Comparison of ENCODE assay signal across 8 cellular contexts in genomic region chr1:171434717-171435346, GRCh38. TPM values are rescaled to one million over a fixed set of nuclear protein-coding genes. Genes with fewer than 3 reads are reported as not detected.
DNase-seq lines count a peak whose midpoint lies in the region; ATAC-seq and TF ChIP-seq lines count a peak whose summit lies in the region.

No MANE protein-coding gene starts in this region.

- H3K27ac ChIP-seq in CD4-positive, alpha-beta memory T cell (ENCODE audit: low read depth, low read length): no peak overlapping the region
- peak overlapping the region; percentile 85 for H3K27ac ChIP-seq in mesenchymal stem cell (ENCODE audit: low read length, poor library complexity, severe bottlenecking)

- peak overlapping the region in 1 of 2 experiments; percentile 9 for H3K18ac ChIP-seq in mesenchymal stem cell (ENCODE audit: low read depth in 1 of 2, low read length in 2 of 2)

- DNase-seq in CD4-positive, alpha-beta memory T cell: peak in 4 of 5 donors; percentile 4 to 25 (median 18)
- DNase-seq in adipocyte (ENCODE audit: low read depth) (peak; percentile 36), mesenchymal stem cell (peak; percentile 83)

- H3K36me3 Mint-ChIP-seq in CD4-positive, alpha-beta memory T cell: no peaks in the 10 kb centered on the region

- H3K4me3 ChIP-seq in CD4-positive, alpha-beta memory T cell (ENCODE audit: low read length in 2 of 2): no peak overlapping the region
- H3K4me3 ChIP-seq in Loucy (ENCODE audit: low read length, poor library complexity, severe bottlenecking) (no peak overlapping the region), adipocyte (ENCODE audit: low read length) (peak overlapping the region; percentile 77), mesenchymal stem cell (ENCODE audit: insufficient read depth in 1 of 2, low read depth in 1 of 2, low read length in 2 of 2) (peak overlapping the region in 1 of 2 experiments; percentile 68)

- H3K36me3 ChIP-seq in CD4-positive, alpha-beta memory T cell (ENCODE audit: insufficient read depth, low read length): no peaks in the 10 kb centered on the region
- no peaks in the 10 kb centered on the region for H3K36me3 ChIP-seq in Loucy (ENCODE audit: insufficient read depth, low read length)
- H3K36me3 ChIP-seq in adipocyte (ENCODE audit: control insufficient read depth, insufficient read depth, low read length, severe bottlenecking): no peaks in the 10 kb centered on the region
- H3K36me3 ChIP-seq in mesenchymal stem cell (ENCODE audit: control insufficient read depth in 1 of 2, insufficient read depth in 2 of 2, low read depth in 1 of 2, low read length in 2 of 2): no peaks in the 10 kb centered on the region

- peak overlapping the region; percentile 95 for H2AK5ac ChIP-seq in mesenchymal stem cell (ENCODE audit: low read length, severe bottlenecking)

- no peak for TF ChIP-seq CTCF in Loucy (conservative IDR thresholded peaks at IDR 0.05; ENCODE audit: low read length)

- H3K4ac ChIP-seq in mesenchymal stem cell (ENCODE audit: low read depth in 1 of 2, low read length in 2 of 2): no peak overlapping the region

- H4K20me1 ChIP-seq in Loucy (ENCODE audit: insufficient read depth, low read length, poor library complexity, severe bottlenecking): no peaks in the 10 kb centered on the region

- intact Hi-C loops in CD4-positive, alpha-beta memory T cell (cut with micrococcal nuclease): loop anchor here (2.0 kb wide), 2 partner anchors 14 to 50 kb away; partner anchors contain the start of gene PRRC2C

- peaks cover 0 to 3% (median 0%) of the 10 kb centered on the region in 8 donors for H3K9me3 Mint-ChIP-seq in CD4-positive, alpha-beta memory T cell

- H3K79me2 ChIP-seq in Loucy (ENCODE audit: insufficient read depth, low read length): no peaks in the 10 kb centered on the region

- WGBS in mesenchymal stem cell: 58% methylated on average over 7 of the region's 9 CpGs

- H3K4me3 Mint-ChIP-seq in CD4-positive, alpha-beta memory T cell: peak overlapping the region; percentile 40 to 84 (median 66)

- no peak overlapping the region for H4K91ac ChIP-seq in mesenchymal stem cell (ENCODE audit: low read length)

- CTCF ChIA-PET in CD4-positive, alpha-beta memory T cell (lab: Charles Lee; ENCODE audit: partially characterized antibody): no interaction called here

- H3K4me1 ChIP-seq in CD4-positive, alpha-beta memory T cell (ENCODE audit: insufficient read depth, low read length): peaks cover 10% of the 10 kb centered on the region
- H3K4me1 ChIP-seq in Loucy (ENCODE audit: insufficient read depth, low read length, poor library complexity, severe bottlenecking) (no peaks in the 10 kb centered on the region), adipocyte (ENCODE audit: control insufficient read depth, insufficient read depth, low read length) (peaks cover 23% of the 10 kb centered on the region), mesenchymal stem cell (ENCODE audit: control insufficient read depth, insufficient read depth, low read depth, low read length) (peaks cover 14% of the 10 kb centered on the region)

- no peaks in the 10 kb centered on the region for H3K27me3 ChIP-seq in CD4-positive, alpha-beta memory T cell (ENCODE audit: insufficient read depth, low read length)
- H3K27me3 ChIP-seq in Loucy (ENCODE audit: insufficient read depth, low read length, poor library complexity, severe bottlenecking): no peaks in the 10 kb centered on the region
- no peaks in the 10 kb centered on the region for H3K27me3 ChIP-seq in adipocyte (replicated peaks; ENCODE audit: control insufficient read depth, insufficient read depth, low read length)
- H3K27me3 ChIP-seq in mesenchymal stem cell (ENCODE audit: control insufficient read depth in 1 of 2, insufficient read depth in 1 of 2, low read length in 2 of 2): no peaks in the 10 kb centered on the region

- no peaks in the 10 kb centered on the region for H3K9me3 ChIP-seq in CD4-positive, alpha-beta memory T cell (ENCODE audit: control insufficient read depth in 1 of 2, low read length in 2 of 2)
- H3K9me3 ChIP-seq in Loucy (ENCODE audit: insufficient read depth, low read depth, low read length) (no peaks in the 10 kb centered on the region), adipocyte (ENCODE audit: control insufficient read depth, low read length) (no peaks in the 10 kb centered on the region), mesenchymal stem cell (ENCODE audit: control insufficient read depth, low read length) (no peaks in the 10 kb centered on the region)

- H2AFZ ChIP-seq in Loucy (ENCODE audit: low read length) (peak overlapping the region; percentile 77), mesenchymal stem cell (ENCODE audit: low read depth, low read length) (no peak overlapping the region)

- peak overlapping the region; percentile 78 to 94 (median 85) for H3K27ac Mint-ChIP-seq in CD4-positive, alpha-beta memory T cell

- no peaks in the 10 kb centered on the region for H3K9me2 ChIP-seq in Loucy (replicated peaks; ENCODE audit: low read depth, low read length)

- H2BK12ac ChIP-seq in mesenchymal stem cell (ENCODE audit: low read length in 2 of 2): no peak overlapping the region

- no peak overlapping the region for H4K8ac ChIP-seq in mesenchymal stem cell (ENCODE audit: low read length)

- H3K79me1 ChIP-seq in mesenchymal stem cell (replicated peaks; ENCODE audit: low read length, poor library complexity, severe bottlenecking): no peaks in the 10 kb centered on the region

- H3K14ac ChIP-seq in mesenchymal stem cell (ENCODE audit: low read length in 2 of 2): no peak overlapping the region

- H2BK5ac ChIP-seq in mesenchymal stem cell (ENCODE audit: low read depth, low read length, poor library complexity, severe bottlenecking): no peak overlapping the region

- H3K23ac ChIP-seq in mesenchymal stem cell (ENCODE audit: low read length in 2 of 2): no peak overlapping the region

- ATAC-seq in GM21390 (IDR thresholded peaks at IDR 0.05; ENCODE audit: unreplicated experiment) (no peak), GM19397 (IDR thresholded peaks at IDR 0.05; ENCODE audit: unreplicated experiment) (no peak), HG02938 (IDR thresholded peaks at IDR 0.05; ENCODE audit: unreplicated experiment) (no peak), GM21360 (IDR thresholded peaks at IDR 0.05; ENCODE audit: unreplicated experiment) (no peak)

- H3F3A ChIP-seq in Loucy (ENCODE audit: low read depth): no peaks in the 10 kb centered on the region

- H3K4me2 ChIP-seq in Loucy (ENCODE audit: low read depth, low read length, poor library complexity, severe bottlenecking) (no peak overlapping the region), mesenchymal stem cell (ENCODE audit: low read length, poor library complexity, severe bottlenecking) (no peak overlapping the region)

- H3K27me3 Mint-ChIP-seq in CD4-positive, alpha-beta memory T cell: peaks cover 2 to 11% of the 10 kb centered on the region in 2 donors

- no peak overlapping the region for H2BK120ac ChIP-seq in mesenchymal stem cell (ENCODE audit: low read depth, low read length)

- H3K4me1 Mint-ChIP-seq in CD4-positive, alpha-beta memory T cell: peaks cover 9 to 22% (median 15%) of the 10 kb centered on the region in 4 donors

- H2BK15ac ChIP-seq in mesenchymal stem cell (ENCODE audit: low read depth, poor library complexity, severe bottlenecking): no peak overlapping the region

- POLR2A ChIA-PET in CD4-positive, alpha-beta memory T cell (lab: Charles Lee; ENCODE audit: partially characterized antibody): interaction anchor here (1.1 kb wide), 1 partner anchor 14 kb away, joined by 3 read pairs; no protein-coding TSS in a partner anchor

- H3K9ac ChIP-seq in Loucy (ENCODE audit: low read depth, low read length, poor library complexity, severe bottlenecking): no peak overlapping the region
- H3K9ac ChIP-seq in adipocyte (ENCODE audit: low read length): peak overlapping the region; percentile 67
- H3K9ac ChIP-seq in mesenchymal stem cell (ENCODE audit: low read length): peak overlapping the region; percentile 85

RNA-seq across cellular contexts. Expression of gene PRRC2C, which starts 50.5 kb away (rescaled TPM):
- total RNA-seq in CD4-positive, alpha-beta memory T cell: 100 to 1,000 TPM; 279 to 298 TPM
- 100 to 1,000 TPM in 1 of 2 donors, 10 to 100 TPM in 1; 12.4 to 123 TPM for polyA plus RNA-seq in CD4-positive, alpha-beta memory T cell
- 83.1 TPM for polyA plus RNA-seq in mesenchymal stem cell (2013, experiment 1 of 2)
- 74.6 TPM for polyA plus RNA-seq in mesenchymal stem cell (2013, experiment 2 of 2)

Comparison
In these comparisons a context has a peak if more than half of its experiments do, and no peak if none do; other contexts are left out.
1. DNase-seq: peak in every context shown above with its lines; median percentile 83 in mesenchymal stem cell; 36 in adipocyte; 18 in CD4-positive, alpha-beta memory T cell.